ENCODE assay signal across 8 cellular contexts in the genomic region with DNA sequence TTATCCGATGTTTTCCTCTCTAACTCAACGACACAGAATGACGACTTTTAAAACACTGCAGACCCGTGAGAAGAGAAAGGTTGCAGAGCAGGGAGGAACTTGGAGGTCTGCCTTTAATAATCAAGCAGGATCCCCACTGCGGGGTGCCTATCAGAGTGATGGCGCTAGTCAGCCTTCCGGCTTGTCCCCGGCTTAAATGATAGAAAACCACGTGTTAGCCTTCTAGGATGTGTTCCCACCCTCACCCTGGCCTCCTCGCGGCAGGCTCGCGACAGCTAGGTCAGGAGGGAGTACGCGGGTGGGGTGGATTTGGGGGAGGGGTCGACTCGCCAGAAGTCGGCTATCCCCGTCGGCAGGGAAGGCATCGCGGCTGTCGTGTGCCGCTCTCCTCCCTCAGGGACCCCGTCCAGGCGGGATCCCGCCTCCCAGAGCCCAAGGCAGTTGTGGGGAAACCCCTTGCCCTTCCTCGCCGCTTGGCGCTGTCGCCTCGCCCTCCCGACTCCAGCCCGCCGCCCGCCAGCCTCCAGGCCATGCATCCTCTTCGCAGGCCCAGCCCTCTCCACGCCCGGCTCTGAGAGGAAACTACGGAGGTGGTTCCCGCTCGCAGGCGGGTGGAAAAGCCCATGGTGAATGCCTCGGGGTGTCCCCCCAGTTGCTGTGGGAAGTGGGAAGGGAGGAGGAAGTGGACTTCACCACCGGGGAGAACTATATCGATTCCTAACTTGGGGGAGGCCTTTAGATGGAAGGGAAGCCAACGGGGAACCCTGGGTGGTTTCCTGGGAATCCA. TPM values are rescaled to one million over a fixed set of nuclear protein-coding genes. Genes with fewer than 3 reads are reported as not detected.
A peak's percentile ranks its signal among the peaks of the same experiment; 100 is the strongest.
DNase-seq lines count a peak whose midpoint lies in the region; ATAC-seq and TF ChIP-seq lines count a peak whose summit lies in the region.

No MANE protein-coding gene starts in this region.

- TF ChIP-seq POLR2A in NB4 (IDR thresholded peaks at IDR 0.05; ENCODE audit: extremely low read depth, insufficient read length), result peak; percentile 22
- TF ChIP-seq POLR2A in heart left ventricle (IDR thresholded peaks at IDR 0.05), result no peak

- TF ChIP-seq CTCF in HFF-Myc (IDR thresholded peaks at IDR 0.05; ENCODE audit: low read depth, low read length, missing control alignments) (no peak), NB4 (IDR thresholded peaks at IDR 0.05; ENCODE audit: low read depth, low read length) (no peak), heart left ventricle (IDR thresholded peaks at IDR 0.05) (peak in 5 of 12 donors; percentile 5 to 30 (median 25)), upper lobe of right lung (IDR thresholded peaks at IDR 0.05) (no peak)

- peaks cover 0 to 38% (median 29%) of the 10 kb centered on the region in 12 donors for H3K4me1 ChIP-seq in heart left ventricle
- H3K4me1 ChIP-seq in upper lobe of right lung, result peaks cover 15% of the 10 kb centered on the region

- intact Hi-C loops in heart left ventricle (cut with DNase I), result loop anchor here (1.0 to 10.0 kb wide), 13 partner anchors 71 to 584 kb away; a partner anchor contains a TSS
- intact Hi-C loops in upper lobe of right lung (cut with DNase I), result no loop called here

- no peaks in the 10 kb centered on the region for H3K36me3 ChIP-seq in heart left ventricle
- H3K36me3 ChIP-seq in upper lobe of right lung, result no peaks in the 10 kb centered on the region

- H3K27ac ChIP-seq in heart left ventricle, result peak overlapping the region; percentile 91 to 99 (median 96)
- H3K27ac ChIP-seq in upper lobe of right lung, result peak overlapping the region; percentile 99

- 0 to 1% (median 0%) methylated on average over 33 to 47 of the region's 47 CpGs for WGBS in heart left ventricle, 4 donors

- H3K9me3 ChIP-seq in heart left ventricle (no peaks in the 10 kb centered on the region), upper lobe of right lung (no peaks in the 10 kb centered on the region)

- DNase-seq in GM04504 (ENCODE audit: low read depth), result peak; percentile 48
- DNase-seq in HFF-Myc (ENCODE audit: extremely low read depth, low read depth), result peak; percentile 33
- DNase-seq in NB4 (ENCODE audit: low read depth), result peak; percentile 80
- DNase-seq in SKM-1 treated with dmso at 0.1 percent for 144 hours (lab: John Stamatoyannopoulos, UW; ENCODE audit: unreplicated experiment), result peak; percentile 60
- DNase-seq in activated naive CD8-positive, alpha-beta T cell treated with anti-CD3 and anti-CD28 coated beads, Interleukin-2, amount 50 U/mL, for 16 hours (ENCODE audit: low read depth, low spot score), result peak; percentile 35
- peak; percentile 80 to 87 (median 82) for DNase-seq in heart left ventricle
- DNase-seq in pons (ENCODE audit: low spot score), result peak; percentile 82
- peak; percentile 90 for DNase-seq in upper lobe of right lung

- peak overlapping the region; percentile 93 for H3K4me3 ChIP-seq in HFF-Myc (replicated peaks; ENCODE audit: low read depth, low read length)
- peak overlapping the region; percentile 81 for H3K4me3 ChIP-seq in NB4 (ENCODE audit: low read depth, low read length)
- peak overlapping the region; percentile 69 to 98 (median 92) for H3K4me3 ChIP-seq in heart left ventricle
- H3K4me3 ChIP-seq in upper lobe of right lung, result peak overlapping the region; percentile 93

- H3K27me3 ChIP-seq in heart left ventricle (no peaks in the 10 kb centered on the region), upper lobe of right lung (no peaks in the 10 kb centered on the region)

- peak; percentile 43 to 64 (median 58) for ATAC-seq in heart left ventricle
- ATAC-seq in upper lobe of right lung, result peak; percentile 55

RNA-seq across cellular contexts. Expression of a gene that starts 1.1 kb away (rescaled TPM):
- total RNA-seq in heart left ventricle (10 to 100 TPM; 32.0 to 55.0 (median 43.3) TPM), upper lobe of right lung (65.9 TPM)
- 10 to 100 TPM; 15.3 to 27.0 TPM for polyA plus RNA-seq in heart left ventricle

RNA-seq across cellular contexts. Expression of a gene that starts 53.0 kb away (rescaled TPM):
- total RNA-seq in heart left ventricle (1 to 10 TPM in 7 of 9 donors, under 1 TPM in 2; 0.88 to 5.1 (median 2.5) TPM), upper lobe of right lung (0.38 TPM)
- 1 to 10 TPM in 1 of 2 donors, under 1 TPM in 1; 0.53 to 1.5 TPM for polyA plus RNA-seq in heart left ventricle

Comparison
In these comparisons a context has a peak if more than half of its experiments do, and no peak if none do; other contexts are left out.
1. Peak in every context shown above with its lines: DNase-seq, ATAC-seq, H3K4me3 ChIP-seq and H3K27ac ChIP-seq.
2. DNase-seq: peak in every context shown above with its lines; median percentile 90 in upper lobe of right lung; 82 in heart left ventricle; 82 in pons; 80 in NB4; 60 in SKM-1 treated with dmso at 0.1 percent for 144 hours; 48 in GM04504; 35 in activated naive CD8-positive, alpha-beta T cell treated with anti-CD3 and anti-CD28 coated beads, Interleukin-2, amount 50 U/mL, for 16 hours; 33 in HFF-Myc.